Comparison of ENCODE assay signal across 24 cellular contexts in the genomic region with DNA sequence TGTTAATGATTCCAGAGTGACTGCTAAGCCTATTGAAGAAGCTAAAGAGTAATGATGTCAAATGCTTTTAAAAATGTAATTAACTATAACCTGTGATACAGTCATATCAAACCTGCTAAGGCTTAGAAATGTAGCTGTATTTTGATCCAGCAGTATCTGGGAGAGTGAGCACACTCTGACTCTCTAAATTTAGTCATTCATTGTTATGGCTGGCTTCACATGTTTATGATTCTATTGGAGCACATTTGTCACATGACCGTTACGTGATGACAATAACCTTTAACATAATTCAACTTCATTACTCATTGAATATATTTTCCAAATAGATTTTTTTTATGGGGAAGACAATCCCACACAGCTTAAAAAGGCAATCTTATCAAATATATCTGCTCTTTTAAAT.
"Had no signal": no experiment of that assay in that cellular context is flagged by ENCODE, and none has a peak within 500 bp of the region (broad histone marks: within the 10 kb centered on the region; RNA-seq: fewer than 3 reads in every experiment).

No MANE protein-coding gene starts in this region.

- H3K9me3 ChIP-seq: lower lobe of right lung, thyroid gland, upper lobe of left lung, vagina had no signal

- ATAC-seq: activated naive CD4-positive, alpha-beta T cell treated with anti-CD3 and anti-CD28 coated beads, Interleukin-2, amount 50 U/mL, for 72 hours; activated T-cell treated with anti-CD3 and anti-CD28 coated beads, Interleukin-2, amount 50 U/mL, for 72 hours; left lung; lower lobe of right lung; natural killer cell; stimulated activated naive B cell treated with anti-CD40 and anti-IgM and Interleukin-4, amounts not matched to agents 10 μg/mL and 1 μg/mL and 100 μg/mL, for 72 hours had no signal

- H2AFZ ChIP-seq: neural progenitor cell, parathyroid adenoma had no signal

- H3K36me3 ChIP-seq: left lung, lower lobe of right lung, neural progenitor cell, right atrium auricular region, stomach, thyroid gland, upper lobe of left lung, vagina had no signal

- H3K27me3 ChIP-seq: left lung, neural progenitor cell, right atrium auricular region, stomach, thyroid gland, upper lobe of left lung, vagina had no signal

- H3K9ac ChIP-seq: neural progenitor cell, parathyroid adenoma had no signal

- H3K79me2 ChIP-seq: parathyroid adenoma had no signal

- DNase-seq: activated CD4-positive, alpha-beta T cell treated with anti-CD3 and anti-CD28 coated beads for 4 hours; activated CD4-positive, alpha-beta T cell treated with anti-CD3 and anti-CD28 coated beads, Interleukin-2, amount 50 U/mL, for 4 hours; activated CD4-positive, CD25-positive, alpha-beta regulatory T cell; activated naive CD4-positive, alpha-beta T cell; activated T-cell treated with anti-CD3 and anti-CD28 coated beads for 4 hours; activated T-cell treated with anti-CD3 and anti-CD28 coated beads, Interleukin-2, amount 50 U/mL, for 72 hours; effector CD8-positive, alpha-beta T cell; kidney glomerular epithelial cell; left lung; lower lobe of right lung; mesendoderm; natural killer cell; occipital lobe; stimulated activated CD4-positive, alpha-beta T cell treated with anti-CD3 and anti-CD28 coated beads, Interleukin-15, amount 100 ng/mL, for 24 hours; stimulated activated CD4-positive, alpha-beta T cell treated with anti-CD3 and anti-CD28 coated beads, Interleukin-2, amount 100 ng/mL, for 24 hours; stimulated activated naive B cell treated with anti-CD40 and anti-IgM and Interleukin-4, amounts not matched to agents 10 μg/mL and 1 μg/mL and 100 μg/mL, for 72 hours; stomach; thyroid gland; upper lobe of left lung had no signal

- H3K4me2 ChIP-seq: neural progenitor cell had no signal

- H3K4me3 ChIP-seq: left lung, lower lobe of right lung, neural progenitor cell, right atrium auricular region, stomach, thyroid gland, upper lobe of left lung, vagina had no signal

- H3K27ac ChIP-seq: left lung, lower lobe of right lung, neural progenitor cell, parathyroid adenoma, right atrium auricular region, stomach, thyroid gland, upper lobe of left lung, vagina had no signal

- H3K4me1 ChIP-seq: left lung, lower lobe of right lung, neural progenitor cell, parathyroid adenoma, right atrium auricular region, thyroid gland, upper lobe of left lung, vagina had no signal
